In genomic region chr18:24546304-24546703, GRCh38 we compare ENCODE assay signal across 19 cellular contexts.
DNase-seq lines count a peak whose midpoint lies in the region; ATAC-seq and TF ChIP-seq lines count a peak whose summit lies in the region.
"Had no signal": no experiment of that assay in that cellular context is flagged by ENCODE, and none has a peak within 500 bp of the region (broad histone marks: within the 10 kb centered on the region; RNA-seq: fewer than 3 reads in every experiment).

No MANE protein-coding gene starts in this region.

- H3K23ac ChIP-seq in IMR-90 (ENCODE audit: low read depth, low read length) = no peak overlapping the region

- BruUV-seq in IMR-90 (replicated peaks; lab: Mats Ljungman, UMichigan) (no TSS peak), mammary epithelial cell (replicated peaks; lab: Mats Ljungman, UMichigan) (no TSS peak)

- H2BK15ac ChIP-seq in IMR-90 (ENCODE audit: low read depth, low read length) = no peak overlapping the region

- no peak for DNase-seq in IMR-90
- DNase-seq in MV-4-11 (lab: John Stamatoyannopoulos, UW) = peak; percentile 67
- DNase-seq in mammary epithelial cell = peak; percentile 66
- peak; percentile 11 for DNase-seq in fibroblast of villous mesenchyme (ENCODE audit: low read depth)
- DNase-seq in activated effector memory CD4-positive, alpha-beta T cell treated with Interleukin-2 at 50 U/mL for 16 hours = no peak
- no peak for DNase-seq in C1 segment of cervical spinal cord (lab: John Stamatoyannopoulos, UW)
- DNase-seq: DMS79, NCI-H1092, NCI-H1436 treated with DMSO at 0.1 percent for 48 hours, NCI-H2029 treated with DMSO at 0.1 percent for 48 hours, NCI-H510A, NCI-H774, T-helper 17 cell had no signal

- dilution Hi-C loops in IMR-90 (cut with HindIII; ENCODE audit: low sequenced_read_pairs, unreplicated experiment) = no loop called here
- dilution Hi-C loops in mammary epithelial cell (cut with HindIII; ENCODE audit: low sequenced_read_pairs) = no loop called here

- CTCF ChIA-PET in IMR-90 (lab: Yijun Ruan, JAX) = interaction anchor here (0.8 kb wide), 1 partner anchor 180 kb away, joined by 4 read pairs; no protein-coding TSS in a partner anchor
- CTCF ChIA-PET in mammary epithelial cell (lab: Charles Lee; ENCODE audit: low non-redundant PET) = no interaction called here

- H4K91ac ChIP-seq in IMR-90 (ENCODE audit: insufficient read depth, low read depth, low read length) = no peak overlapping the region

- intact Hi-C loops in IMR-90 (cut with micrococcal nuclease) (loop anchor here (10.0 kb wide), 1 partner anchor 1348 kb away; no protein-coding TSS in a partner anchor), mammary epithelial cell (cut with micrococcal nuclease) (loop anchor here (2.0 to 10.0 kb wide), 2 partner anchors 328 to 1350 kb away; no protein-coding TSS in a partner anchor)

- no peak overlapping the region for H2AFZ ChIP-seq in IMR-90 (replicated peaks; ENCODE audit: low read length, poor library complexity)
- no peak overlapping the region for H2AFZ ChIP-seq in mammary epithelial cell (ENCODE audit: low read depth, low read length)

- no peak overlapping the region for H2BK5ac ChIP-seq in IMR-90 (ENCODE audit: low read depth, low read length, poor library complexity, severe bottlenecking)

- no peaks in the 10 kb centered on the region for H3K79me1 ChIP-seq in IMR-90 (ENCODE audit: low read depth in 1 of 2, low read length in 2 of 2)

- H2BK120ac ChIP-seq in IMR-90 (ENCODE audit: low read depth, low read length) = no peak overlapping the region

- no peak for TF ChIP-seq RAD21 in IMR-90 (IDR thresholded peaks at IDR 0.05; ENCODE audit: low read length)

- POLR2A ChIA-PET in IMR-90 (lab: Charles Lee; ENCODE audit: unreplicated experiment) = no interaction called here

- no peak overlapping the region for H2AK9ac ChIP-seq in IMR-90 (replicated peaks; ENCODE audit: low read depth, low read length, poor library complexity)

- H3K18ac ChIP-seq in IMR-90 (ENCODE audit: low read depth, low read length) = no peak overlapping the region

- no peak overlapping the region for H3K4me3 ChIP-seq in IMR-90 (ENCODE audit: insufficient read depth, low read depth, low read length)
- no peak overlapping the region for H3K4me3 ChIP-seq in mammary epithelial cell (replicated peaks in 1 of 3; ENCODE audit: insufficient read depth in 1 of 3, low read depth in 2 of 3, low read length in 3 of 3)
- H3K4me3 ChIP-seq in fibroblast of villous mesenchyme (ENCODE audit: low read depth, low read length) = no peak overlapping the region
- H3K4me3 ChIP-seq: BLaER1 treated with 17β-estradiol and CSF1 and Interleukin-3, amounts not matched to agents 10 nM and 100 nM; K562; SJSA1 had no signal

- no peaks in the 10 kb centered on the region for H3K79me2 ChIP-seq in mammary epithelial cell (ENCODE audit: insufficient read depth, low read length)

- H3K4me1 ChIP-seq in IMR-90 (ENCODE audit: control insufficient read depth, insufficient read depth, low read length) (no peaks in the 10 kb centered on the region), mammary epithelial cell (ENCODE audit: insufficient read depth, low read length) (peaks cover 4% of the 10 kb centered on the region)
- H3K4me1 ChIP-seq: BLaER1 treated with 17β-estradiol and CSF1 and Interleukin-3, amounts not matched to agents 10 nM and 100 nM; SJSA1 had no signal

- ATAC-seq in IMR-90 (ENCODE audit: low read depth) (no peak), GM21515 (IDR thresholded peaks at IDR 0.05; ENCODE audit: unreplicated experiment) (no peak), HG02884 (IDR thresholded peaks at IDR 0.05; ENCODE audit: unreplicated experiment) (no peak)
- ATAC-seq: K562, Panc1, T-helper 17 cell had no signal

- no peaks in the 10 kb centered on the region for H3K9me3 ChIP-seq in IMR-90 (ENCODE audit: control insufficient read depth, insufficient read depth, low read length)
- H3K9me3 ChIP-seq in mammary epithelial cell (replicated peaks; ENCODE audit: insufficient read depth, low read length) = no peaks in the 10 kb centered on the region
- H3K9me3 ChIP-seq: BLaER1 treated with 17β-estradiol and CSF1 and Interleukin-3, amounts not matched to agents 10 nM and 100 nM; SJSA1 had no signal

- no CpG with 5 or more reads among the region's 4 CpGs for WGBS in IMR-90 (ENCODE audit: extremely low coverage in 2 of 2, insufficient read length in 1 of 2), 2 experiments
- 32% methylated on average over 4 of the region's 4 CpGs for WGBS in mammary epithelial cell (ENCODE audit: low coverage, missing lambda C conversion rate)

- H3K27me3 ChIP-seq in IMR-90 (ENCODE audit: control insufficient read depth, insufficient read depth, low read length) (peaks cover 8% of the 10 kb centered on the region), mammary epithelial cell (ENCODE audit: insufficient read depth, low read length) (no peaks in the 10 kb centered on the region)
- H3K27me3 ChIP-seq: BLaER1 treated with 17β-estradiol and CSF1 and Interleukin-3, amounts not matched to agents 10 nM and 100 nM; SJSA1 had no signal

- H3K36me3 ChIP-seq in IMR-90 (ENCODE audit: control insufficient read depth, insufficient read depth, low read length) (no peaks in the 10 kb centered on the region), mammary epithelial cell (ENCODE audit: insufficient read depth, low read length) (no peaks in the 10 kb centered on the region)
- H3K36me3 ChIP-seq: BLaER1 treated with 17β-estradiol and CSF1 and Interleukin-3, amounts not matched to agents 10 nM and 100 nM; SJSA1 had no signal

- H3K9ac ChIP-seq in IMR-90 (ENCODE audit: low read depth, low read length) (no peak overlapping the region), mammary epithelial cell (ENCODE audit: insufficient read depth, low read length) (no peak overlapping the region)
- H3K9ac ChIP-seq: BLaER1 treated with 17β-estradiol and CSF1 and Interleukin-3, amounts not matched to agents 10 nM and 100 nM had no signal

- no peak overlapping the region for H2AK5ac ChIP-seq in IMR-90 (ENCODE audit: low read depth, low read length)

- H4K8ac ChIP-seq in IMR-90 (ENCODE audit: low read depth in 2 of 2, low read length in 2 of 2) = no peak overlapping the region

- H4K20me1 ChIP-seq in IMR-90 (ENCODE audit: insufficient read depth, low read length) = no peaks in the 10 kb centered on the region
- no peaks in the 10 kb centered on the region for H4K20me1 ChIP-seq in mammary epithelial cell (ENCODE audit: insufficient read depth, low read length)
- H4K20me1 ChIP-seq: BLaER1 treated with 17β-estradiol and CSF1 and Interleukin-3, amounts not matched to agents 10 nM and 100 nM had no signal

- H2BK20ac ChIP-seq in IMR-90 (ENCODE audit: low read depth, low read length) = no peak overlapping the region; the same call in 1 of the 2 replicates

- H3K56ac ChIP-seq in IMR-90 (ENCODE audit: extremely low read depth, insufficient read depth, low read length) = no peak overlapping the region

- in situ Hi-C loops in IMR-90 (cut with MboI; ENCODE audit: low sequenced_read_pairs) (no loop called here), mammary epithelial cell (cut with MboI; ENCODE audit: low sequenced_read_pairs in 2 of 2) (loop anchor here (10.0 to 25.0 kb wide), 2 partner anchors 188 to 1341 kb away; no protein-coding TSS in a partner anchor)

- no peak overlapping the region for H3K4ac ChIP-seq in IMR-90 (ENCODE audit: low read depth, low read length)

- H4K5ac ChIP-seq in IMR-90 (ENCODE audit: low read depth, low read length) = no peak overlapping the region

- no peak for TF ChIP-seq POLR2A in IMR-90 (IDR thresholded peaks at IDR 0.05; ENCODE audit: low read depth, low read length)

- H3K9me1 ChIP-seq in IMR-90 (ENCODE audit: insufficient read depth, low read length) = 0 out of 2 replicates have a peak, but pooled peaks cover 3% of the 10 kb centered on the region

- no peak overlapping the region for H3K27ac ChIP-seq in IMR-90 (ENCODE audit: insufficient read depth, low read length)
- H3K27ac ChIP-seq in mammary epithelial cell (ENCODE audit: insufficient read depth, low read depth, low read length) = no peak overlapping the region
- H3K27ac ChIP-seq: BLaER1 treated with 17β-estradiol and CSF1 and Interleukin-3, amounts not matched to agents 10 nM and 100 nM; SJSA1 had no signal

- H3K14ac ChIP-seq in IMR-90 (replicated peaks; ENCODE audit: low read depth, low read length) = no peak overlapping the region

- TF ChIP-seq CTCF in IMR-90 (conservative IDR thresholded peaks at IDR 0.05; ENCODE audit: low read depth, low read length) (no peak), mammary epithelial cell (conservative IDR thresholded peaks at IDR 0.05 in 1 of 2, IDR thresholded peaks at IDR 0.05 in 1 of 2; ENCODE audit: extremely low read depth in 1 of 2, insufficient read depth in 1 of 2, low read depth in 1 of 2, low read length in 2 of 2) (no peak), fibroblast of villous mesenchyme (IDR thresholded peaks at IDR 0.05; ENCODE audit: insufficient read depth, low read depth, low read length) (no peak)

- H3K4me2 ChIP-seq in IMR-90 (ENCODE audit: low read depth, low read length) = no peak overlapping the region
- no peak overlapping the region for H3K4me2 ChIP-seq in mammary epithelial cell (ENCODE audit: insufficient read depth, low read depth, low read length)
- H3K4me2 ChIP-seq: BLaER1 treated with 17β-estradiol and CSF1 and Interleukin-3, amounts not matched to agents 10 nM and 100 nM had no signal

TF ChIP-seq in IMR-90, 13 proteins besides CTCF, POLR2A, EP300 and RAD21:
- TF ChIP-seq SMC3 (IDR thresholded peaks at IDR 0.05; ENCODE audit: low read depth, low read length) (no peak), FOS (IDR thresholded peaks at IDR 0.05; ENCODE audit: low read depth, low read length) (no peak), CHD1 (IDR thresholded peaks at IDR 0.05; ENCODE audit: low read depth, low read length) (no peak), CEBPB (IDR thresholded peaks at IDR 0.05; ENCODE audit: low read depth, low read length) (peak; percentile 67; the same call in 1 of the 2 replicates)
TF ChIP-seq in IMR-90: peak in this region for 1.

Comparison
In these comparisons a context has a peak if more than half of its experiments do, and no peak if none do; other contexts are left out.
1. DNase-seq: peak in MV-4-11 (single experiment), mammary epithelial cell (single experiment) and fibroblast of villous mesenchyme (single experiment); none in IMR-90 (single experiment), activated effector memory CD4-positive, alpha-beta T cell treated with Interleukin-2 at 50 U/mL for 16 hours (single experiment) and C1 segment of cervical spinal cord (0 of 14).